In the genomic region with DNA sequence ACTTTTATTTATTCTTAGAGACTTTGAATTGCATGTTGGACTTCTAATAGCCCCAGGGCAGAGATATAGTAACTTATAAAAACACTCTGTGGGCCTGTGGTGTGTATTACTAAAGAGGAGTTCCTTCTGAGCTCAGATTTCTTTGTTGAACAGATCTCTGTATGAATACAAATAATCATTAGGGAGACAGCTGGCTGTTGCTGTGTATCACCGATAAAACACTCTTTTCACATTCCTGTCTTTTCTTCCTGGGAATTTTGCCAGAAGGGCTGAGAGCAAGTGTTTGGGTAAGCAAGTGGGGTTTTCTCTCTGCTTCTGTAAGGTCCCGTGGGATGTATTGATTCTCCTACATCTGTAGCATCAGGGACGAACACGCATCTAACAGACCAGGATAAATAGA, we compare ENCODE assay signal across 11 cellular contexts.
DNase-seq lines count a peak whose midpoint lies in the region; ATAC-seq, FAIRE-seq and TF ChIP-seq lines count a peak whose summit lies in the region.
"Had no signal": no experiment of that assay in that cellular context is flagged by ENCODE, and none has a peak within 500 bp of the region (broad histone marks: within the 10 kb centered on the region; RNA-seq: fewer than 3 reads in every experiment).

No MANE protein-coding gene starts in this region.

- DNase-seq in NCI-H1417 (lab: John Stamatoyannopoulos, UW) = peak in 2 of 3 experiments; percentile 11 to 19
- no peak for DNase-seq in NCI-H1417 treated with DMSO at 0.1 percent for 48 hours (lab: John Stamatoyannopoulos, UW)
- peak; percentile 17 for DNase-seq in NCI-H748 treated with DMSO at 0.1 percent for 48 hours (lab: John Stamatoyannopoulos, UW)
- peak; percentile 74 for DNase-seq in fibroblast of gingiva (ENCODE audit: low read depth)
- DNase-seq in stromal cell of bone marrow (ENCODE audit: low read depth) = peak; percentile 18
- no peak for DNase-seq in suprapubic skin (ENCODE audit: low spot score in 2 of 2)
- no peak for DNase-seq in pancreas
- DNase-seq: T-helper 17 cell had no signal

- 42% methylated on average over 4 of the region's 4 CpGs for WGBS in suprapubic skin
- 18 to 23% methylated on average over 4 of the region's 4 CpGs for WGBS in pancreas, 2 donors

- H3K4me1 ChIP-seq in suprapubic skin = no peaks in the 10 kb centered on the region
- peaks cover 0 to 10% (median 2%) of the 10 kb centered on the region in 3 donors for H3K4me1 ChIP-seq in pancreas
- H3K4me1 ChIP-seq: right atrium auricular region had no signal

- no peak overlapping the region for H3K27ac ChIP-seq in suprapubic skin
- H3K27ac ChIP-seq in pancreas = no peak overlapping the region
- H3K27ac ChIP-seq: right atrium auricular region had no signal

- H3K4me3 ChIP-seq in suprapubic skin = no peak overlapping the region
- H3K4me3 ChIP-seq in pancreas = no peak overlapping the region
- H3K4me3 ChIP-seq: right atrium auricular region had no signal

- intact Hi-C loops in pancreas (cut with DNase I) = no loop called here

- FAIRE-seq in pancreas (lab: Jason Lieb, UNC) = no peak
- FAIRE-seq: A204.1 had no signal

- H3K36me3 ChIP-seq in suprapubic skin = no peaks in the 10 kb centered on the region
- H3K36me3 ChIP-seq in pancreas = no peaks in the 10 kb centered on the region
- H3K36me3 ChIP-seq: right atrium auricular region had no signal

- H3K27me3 ChIP-seq in suprapubic skin (no peaks in the 10 kb centered on the region), pancreas (peaks cover 0 to 2% (median 0%) of the 10 kb centered on the region in 4 donors)
- H3K27me3 ChIP-seq: right atrium auricular region had no signal

- TF ChIP-seq EP300 in suprapubic skin (IDR thresholded peaks at IDR 0.05) = no peak

- H3K9me3 ChIP-seq in suprapubic skin = no peaks in the 10 kb centered on the region
- H3K9me3 ChIP-seq in pancreas = no peaks in the 10 kb centered on the region
- H3K9me3 ChIP-seq: right atrium auricular region had no signal

- TF ChIP-seq POLR2A in suprapubic skin (IDR thresholded peaks at IDR 0.05) = no peak

- ATAC-seq in HG03097 (IDR thresholded peaks at IDR 0.05; ENCODE audit: low FRiP score, unreplicated experiment) (no peak), pancreas (no peak)
- ATAC-seq: T-helper 17 cell had no signal

- TF ChIP-seq CTCF in suprapubic skin (IDR thresholded peaks at IDR 0.05) (no peak), pancreas (IDR thresholded peaks at IDR 0.05) (no peak)

Comparison
In these comparisons a context has a peak if more than half of its experiments do, and no peak if none do; other contexts are left out.
1. DNase-seq: peak in NCI-H1417 (2 of 3), NCI-H748 treated with DMSO at 0.1 percent for 48 hours (single experiment), fibroblast of gingiva (single experiment) and stromal cell of bone marrow (single experiment); none in NCI-H1417 treated with DMSO at 0.1 percent for 48 hours (single experiment), suprapubic skin (0 of 2) and pancreas (0 of 6).